1 cellular context compared by ENCODE assay signal in the genomic region with DNA sequence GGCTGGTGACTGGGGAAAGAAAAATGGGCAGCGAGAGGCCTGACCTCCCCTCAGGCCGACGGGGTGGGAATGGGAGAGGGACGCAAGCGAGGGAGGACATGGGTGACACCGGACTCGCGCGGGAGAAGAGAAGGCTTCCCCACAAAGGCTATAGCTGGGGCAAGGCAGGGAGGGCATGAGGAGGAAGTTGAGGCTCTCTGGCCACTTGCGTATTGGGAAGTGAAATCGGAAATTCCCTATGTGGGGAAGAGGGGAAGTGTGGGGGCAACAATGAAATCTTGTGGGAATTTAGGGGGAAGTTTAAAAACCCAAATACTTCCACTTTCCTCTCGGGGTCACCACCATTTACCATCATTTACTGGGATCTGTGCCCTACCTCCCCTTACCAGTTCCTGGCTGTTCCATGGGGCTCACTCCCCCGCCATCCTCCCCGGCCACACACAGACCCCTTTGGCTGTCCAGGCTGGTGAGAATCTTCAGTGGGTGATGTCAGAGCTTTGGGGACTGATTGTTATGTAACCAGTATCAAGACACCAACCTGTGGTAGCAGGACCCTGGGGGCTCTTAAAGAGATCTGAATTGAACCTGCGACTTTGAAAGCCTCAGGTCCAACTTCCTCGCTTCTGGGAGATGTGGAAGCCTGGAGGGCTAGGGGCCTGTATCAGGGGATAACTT.
TF ChIP-seq lines count a peak whose summit lies in the region.

No MANE protein-coding gene starts in this region.

TF ChIP-seq in WTC11, 78 proteins besides CTCF, POLR2A, EP300 and RAD21 (continued from another document):
- TF ChIP-seq, protein P1, sequence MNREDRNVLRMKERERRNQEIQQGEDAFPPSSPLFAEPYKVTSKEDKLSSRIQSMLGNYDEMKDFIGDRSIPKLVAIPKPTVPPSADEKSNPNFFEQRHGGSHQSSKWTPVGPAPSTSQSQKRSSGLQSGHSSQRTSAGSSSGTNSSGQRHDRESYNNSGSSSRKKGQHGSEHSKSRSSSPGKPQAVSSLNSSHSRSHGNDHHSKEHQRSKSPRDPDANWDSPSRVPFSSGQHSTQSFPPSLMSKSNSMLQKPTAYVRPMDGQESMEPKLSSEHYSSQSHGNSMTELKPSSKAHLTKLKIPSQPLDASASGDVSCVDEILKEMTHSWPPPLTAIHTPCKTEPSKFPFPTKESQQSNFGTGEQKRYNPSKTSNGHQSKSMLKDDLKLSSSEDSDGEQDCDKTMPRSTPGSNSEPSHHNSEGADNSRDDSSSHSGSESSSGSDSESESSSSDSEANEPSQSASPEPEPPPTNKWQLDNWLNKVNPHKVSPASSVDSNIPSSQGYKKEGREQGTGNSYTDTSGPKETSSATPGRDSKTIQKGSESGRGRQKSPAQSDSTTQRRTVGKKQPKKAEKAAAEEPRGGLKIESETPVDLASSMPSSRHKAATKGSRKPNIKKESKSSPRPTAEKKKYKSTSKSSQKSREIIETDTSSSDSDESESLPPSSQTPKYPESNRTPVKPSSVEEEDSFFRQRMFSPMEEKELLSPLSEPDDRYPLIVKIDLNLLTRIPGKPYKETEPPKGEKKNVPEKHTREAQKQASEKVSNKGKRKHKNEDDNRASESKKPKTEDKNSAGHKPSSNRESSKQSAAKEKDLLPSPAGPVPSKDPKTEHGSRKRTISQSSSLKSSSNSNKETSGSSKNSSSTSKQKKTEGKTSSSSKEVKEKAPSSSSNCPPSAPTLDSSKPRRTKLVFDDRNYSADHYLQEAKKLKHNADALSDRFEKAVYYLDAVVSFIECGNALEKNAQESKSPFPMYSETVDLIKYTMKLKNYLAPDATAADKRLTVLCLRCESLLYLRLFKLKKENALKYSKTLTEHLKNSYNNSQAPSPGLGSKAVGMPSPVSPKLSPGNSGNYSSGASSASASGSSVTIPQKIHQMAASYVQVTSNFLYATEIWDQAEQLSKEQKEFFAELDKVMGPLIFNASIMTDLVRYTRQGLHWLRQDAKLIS (CRISPR knock-in tag; IDR thresholded peaks at IDR 0.05; ENCODE audit: borderline replicate concordance), result no peak
- no peak for TF ChIP-seq OVOL2 (CRISPR knock-in tag; IDR thresholded peaks at IDR 0.05; ENCODE audit: borderline replicate concordance)
